ENCODE assay signal across 2 cellular contexts in genomic region chr1:244451539-244451950, GRCh38.
TF ChIP-seq lines count a peak whose summit lies in the region.

Gene ADSS2, minus strand, starts transcription at chr1:244451909. Its CDS starts 92 bp downstream, at chr1:244451817.

TF ChIP-seq in HEK293, 187 proteins besides CTCF, POLR2A, EP300 and RAD21 (continued from another document and continues in another):
- TF ChIP-seq ZNF518A (tag by site-specific recombination; conservative IDR thresholded peaks at IDR 0.05; ENCODE audit: low read depth) (no peak), ZNF155 (tag by site-specific recombination; IDR thresholded peaks at IDR 0.05) (no peak), ZNF623 (tag by site-specific recombination; IDR thresholded peaks at IDR 0.05) (no peak), KLF17 (tag by site-specific recombination; IDR thresholded peaks at IDR 0.05) (peak; percentile 65), ZNF18 (tag by site-specific recombination; IDR thresholded peaks at IDR 0.05) (no peak), REST (tag by site-specific recombination; IDR thresholded peaks at IDR 0.05) (no peak; the same call in 1 of the 2 replicates), ZNF704 (tag by site-specific recombination; IDR thresholded peaks at IDR 0.05) (no peak), ZNF561 (tag by site-specific recombination; IDR thresholded peaks at IDR 0.05; ENCODE audit: borderline replicate concordance) (no peak; the same call in 1 of the 2 replicates), BCL11A (tag by site-specific recombination; IDR thresholded peaks at IDR 0.05; ENCODE audit: low read depth) (peak; percentile 11; the same call in 1 of the 2 replicates), ZSCAN16 (tag by site-specific recombination; IDR thresholded peaks at IDR 0.05) (peak; percentile 23; the same call in 1 of the 2 replicates), ZNF791 (tag by site-specific recombination; IDR thresholded peaks at IDR 0.05) (no peak; the same call in 1 of the 2 replicates), ZNF24 (tag by site-specific recombination; IDR thresholded peaks at IDR 0.05) (no peak; the same call in 1 of the 2 replicates)

TF ChIP-seq in HepG2, 621 proteins besides CTCF, POLR2A, EP300 and RAD21 (continued from another document and continues in another):
- no peak; the same call in 1 of the 2 replicates for TF ChIP-seq ZNF646 (CRISPR knock-in tag; IDR thresholded peaks at IDR 0.05)
- TF ChIP-seq HNF1B (CRISPR knock-in tag; IDR thresholded peaks at IDR 0.05) = peak; percentile 8
- TF ChIP-seq HOXD1 (CRISPR knock-in tag; IDR thresholded peaks at IDR 0.05) = peak; percentile 9; the same call in 1 of the 2 replicates
- TF ChIP-seq LBX2 (CRISPR knock-in tag; IDR thresholded peaks at IDR 0.05; ENCODE audit: borderline replicate concordance) = 0 out of 2 replicates have a peak, but pooled peaks have one; percentile 30
- TF ChIP-seq ZNF335 (CRISPR knock-in tag; IDR thresholded peaks at IDR 0.05) = peak; percentile 63; the same call in 1 of the 2 replicates
- no peak for TF ChIP-seq HOMEZ (CRISPR knock-in tag; IDR thresholded peaks at IDR 0.05; ENCODE audit: low read depth)
- TF ChIP-seq ZBTB46 (CRISPR knock-in tag; IDR thresholded peaks at IDR 0.05; ENCODE audit: borderline replicate concordance) = no peak
- TF ChIP-seq IKZF4 (CRISPR knock-in tag; IDR thresholded peaks at IDR 0.05; ENCODE audit: borderline replicate concordance, low read depth, not compliant biosample characterization) = no peak
- 0 out of 2 replicates have a peak, but pooled peaks have one; percentile 7 for TF ChIP-seq HDAC2 (CRISPR knock-in tag; IDR thresholded peaks at IDR 0.05)
- TF ChIP-seq ZNF407 (CRISPR knock-in tag; IDR thresholded peaks at IDR 0.05; ENCODE audit: not compliant biosample characterization) = no peak
- no peak; the same call in 1 of the 2 replicates for TF ChIP-seq CBFB (CRISPR knock-in tag; IDR thresholded peaks at IDR 0.05)
- no peak for TF ChIP-seq HOXA3 (CRISPR knock-in tag; IDR thresholded peaks at IDR 0.05)
- 0 out of 2 replicates have a peak, but pooled peaks have one; percentile 27 for TF ChIP-seq ZNF317 (CRISPR knock-in tag; IDR thresholded peaks at IDR 0.05)
- TF ChIP-seq FOXA3 (CRISPR knock-in tag; IDR thresholded peaks at IDR 0.05) = no peak
- TF ChIP-seq ZNF276 (CRISPR knock-in tag; IDR thresholded peaks at IDR 0.05; ENCODE audit: low read depth) = no peak; the same call in 1 of the 2 replicates
- TF ChIP-seq SYNCRIP (IDR thresholded peaks at IDR 0.05; ENCODE audit: insufficient read depth, low read depth, low read length) = no peak
- TF ChIP-seq HES4 (CRISPR knock-in tag; IDR thresholded peaks at IDR 0.05; ENCODE audit: borderline replicate concordance) = peak; percentile 59; the same call in 1 of the 2 replicates
- TF ChIP-seq TFAP4 (IDR thresholded peaks at IDR 0.05; ENCODE audit: borderline replicate concordance, low read depth) = no peak
- TF ChIP-seq CCAR2 (optimal IDR thresholded peaks at IDR 0.05; ENCODE audit: low read depth, low read length) = no peak
- no peak for TF ChIP-seq ZNF441 (CRISPR knock-in tag; IDR thresholded peaks at IDR 0.05; ENCODE audit: borderline replicate concordance)
- peak; percentile 82; the same call in 1 of the 2 replicates for TF ChIP-seq CHCHD3 (CRISPR knock-in tag; IDR thresholded peaks at IDR 0.05)
- TF ChIP-seq ZNF607 (CRISPR knock-in tag; IDR thresholded peaks at IDR 0.05; ENCODE audit: borderline replicate concordance) = peak; percentile 66
- peak; percentile 55; the same call in 1 of the 2 replicates for TF ChIP-seq ZFYVE20 (CRISPR knock-in tag; IDR thresholded peaks at IDR 0.05; ENCODE audit: borderline replicate concordance, low read depth)
